ENCODE assay signal across 14 cellular contexts in genomic region chr13:110957181-110957884, GRCh38. TPM values are rescaled to one million over a fixed set of nuclear protein-coding genes. Genes with fewer than 3 reads are reported as not detected.
DNase-seq lines count a peak whose midpoint lies in the region; ATAC-seq and TF ChIP-seq lines count a peak whose summit lies in the region.
"Had no signal": no experiment of that assay in that cellular context is flagged by ENCODE, and none has a peak within 500 bp of the region (broad histone marks: within the 10 kb centered on the region; RNA-seq: fewer than 3 reads in every experiment).

No MANE protein-coding gene starts in this region.

- no peaks in the 10 kb centered on the region for H3K36me3 ChIP-seq in mesodermal cell (ENCODE audit: control insufficient read depth, insufficient read depth, low read length)
- H3K36me3 ChIP-seq: SJSA1 had no signal

- H3K4me1 Mint-ChIP-seq in CD4-positive, alpha-beta T cell (ENCODE audit: low read depth), result no peaks in the 10 kb centered on the region

- peaks cover 12% of the 10 kb centered on the region for H3K9me3 ChIP-seq in mesodermal cell (ENCODE audit: control insufficient read depth, low read length)
- peaks cover 8% of the 10 kb centered on the region for H3K9me3 ChIP-seq in CD4-positive, alpha-beta T cell (ENCODE audit: control insufficient read depth, low read length)

- POLR2A ChIA-PET in CD4-positive, alpha-beta T cell (lab: Charles Lee), result no interaction called here

- no peak overlapping the region for H3K4me3 Mint-ChIP-seq in CD4-positive, alpha-beta T cell

- peak; percentile 7 for DNase-seq in EH (ENCODE audit: low read depth)
- no peak for DNase-seq in astrocyte of the cerebellum (ENCODE audit: low read depth)
- DNase-seq in NCI-H748 treated with DMSO at 0.1 percent for 48 hours (lab: John Stamatoyannopoulos, UW), result no peak
- DNase-seq in CD4-positive, alpha-beta T cell, result no peak
- DNase-seq: activated CD4-positive, CD25-positive, alpha-beta regulatory T cell treated with anti-CD3 and anti-CD28 coated beads, Interleukin-2, amount 50 U/mL, for 72 hours; KBM-7; left colon; NCI-H446; stimulated activated naive CD8-positive, alpha-beta T cell treated with anti-CD3 and anti-CD28 coated beads, Interleukin-15, Interleukin-2, amounts not matched to agents 100 U/mL and 50 U/mL, for 24 hours had no signal

- peak overlapping the region; percentile 72 for H3K27ac ChIP-seq in mesodermal cell (ENCODE audit: low read depth, low read length, severe bottlenecking)
- H3K27ac ChIP-seq in CD4-positive, alpha-beta T cell (ENCODE audit: low read depth, low read length), result no peak overlapping the region
- H3K27ac ChIP-seq: SJSA1 had no signal

- 82 to 91% methylated on average over 6 to 8 of the region's 10 CpGs for WGBS in mesodermal cell (ENCODE audit: insufficient coverage in 2 of 2), 2 experiments

- in situ Hi-C loops in astrocyte of the cerebellum (cut with HindIII; ENCODE audit: low sequenced_read_pairs), result no loop called here

- H3K27ac Mint-ChIP-seq in CD4-positive, alpha-beta T cell, result no peak overlapping the region

- H3K9me3 Mint-ChIP-seq in CD4-positive, alpha-beta T cell, result no peaks in the 10 kb centered on the region

- TF ChIP-seq CTCF in astrocyte of the cerebellum (IDR thresholded peaks at IDR 0.05; ENCODE audit: low read depth, low read length, missing control alignments), result peak; percentile 35
- no peak for TF ChIP-seq CTCF in CD4-positive, alpha-beta T cell (IDR thresholded peaks at IDR 0.05)

- TF ChIP-seq EP300 in Ishikawa (IDR thresholded peaks at IDR 0.05; ENCODE audit: borderline replicate concordance), result peak; percentile 69; the same call in 1 of the 2 replicates

- H3K27me3 ChIP-seq in CD4-positive, alpha-beta T cell (ENCODE audit: control insufficient read depth, insufficient read depth, low read length), result peaks cover 5% of the 10 kb centered on the region
- H3K27me3 ChIP-seq: SJSA1 had no signal

- H3K4me3 ChIP-seq in astrocyte of the cerebellum (ENCODE audit: low read depth, low read length) (no peak overlapping the region), mesodermal cell (ENCODE audit: extremely low read depth, insufficient read depth, low read length, poor library complexity, severe bottlenecking) (no peak overlapping the region)
- H3K4me3 ChIP-seq: SJSA1 had no signal

- ATAC-seq in HG03565 (IDR thresholded peaks at IDR 0.05; ENCODE audit: unreplicated experiment), result no peak
- ATAC-seq in CD4-positive, alpha-beta T cell (ENCODE audit: poor library complexity), result no peak
- no peak for ATAC-seq in GM18861 (IDR thresholded peaks at IDR 0.05; ENCODE audit: unreplicated experiment)
- ATAC-seq: left colon; stimulated activated naive CD8-positive, alpha-beta T cell treated with anti-CD3 and anti-CD28 coated beads, Interleukin-15, Interleukin-2, amounts not matched to agents 100 U/mL and 50 U/mL, for 24 hours had no signal

- intact Hi-C loops in CD4-positive, alpha-beta T cell (cut with DNase I, micrococcal nuclease), result no loop called here

- CTCF ChIA-PET in CD4-positive, alpha-beta T cell (lab: Charles Lee), result no interaction called here

- H3K4me1 ChIP-seq in mesodermal cell (ENCODE audit: control insufficient read depth, insufficient read depth, low read length, poor library complexity, severe bottlenecking), result peaks cover 20% of the 10 kb centered on the region

- H3K27me3 Mint-ChIP-seq in CD4-positive, alpha-beta T cell, result peaks cover 11% of the 10 kb centered on the region

- TF ChIP-seq RAD21 in Ishikawa (IDR thresholded peaks at IDR 0.05; ENCODE audit: low read depth), result no peak

- no peaks in the 10 kb centered on the region for H3K36me3 Mint-ChIP-seq in CD4-positive, alpha-beta T cell (ENCODE audit: low read depth)

TF ChIP-seq in Ishikawa, 13 proteins besides CTCF, POLR2A, EP300 and RAD21:
- peak; percentile 31; the same call in 1 of the 2 replicates for TF ChIP-seq USF1 (IDR thresholded peaks at IDR 0.05)
- TF ChIP-seq TEAD4 (IDR thresholded peaks at IDR 0.05), result peak; percentile 49
- TF ChIP-seq NFIC (IDR thresholded peaks at IDR 0.05), result no peak
- 0 out of 2 replicates have a peak, but pooled peaks have one; percentile 28 for TF ChIP-seq TCF12 (IDR thresholded peaks at IDR 0.05; ENCODE audit: low read depth)

RNA-seq across cellular contexts. Expression of gene ANKRD10, which starts 42.5 kb away (rescaled TPM):
- polyA plus RNA-seq in mesodermal cell (2013, experiment 1 of 2), result 138 TPM
- polyA plus RNA-seq in mesodermal cell (2013, experiment 2 of 2), result 98.2 TPM
- 10 to 100 TPM; 75.5 to 83.8 TPM for total RNA-seq in CD4-positive, alpha-beta T cell
